ENCODE assay signal across 1 cellular context in the genomic region with DNA sequence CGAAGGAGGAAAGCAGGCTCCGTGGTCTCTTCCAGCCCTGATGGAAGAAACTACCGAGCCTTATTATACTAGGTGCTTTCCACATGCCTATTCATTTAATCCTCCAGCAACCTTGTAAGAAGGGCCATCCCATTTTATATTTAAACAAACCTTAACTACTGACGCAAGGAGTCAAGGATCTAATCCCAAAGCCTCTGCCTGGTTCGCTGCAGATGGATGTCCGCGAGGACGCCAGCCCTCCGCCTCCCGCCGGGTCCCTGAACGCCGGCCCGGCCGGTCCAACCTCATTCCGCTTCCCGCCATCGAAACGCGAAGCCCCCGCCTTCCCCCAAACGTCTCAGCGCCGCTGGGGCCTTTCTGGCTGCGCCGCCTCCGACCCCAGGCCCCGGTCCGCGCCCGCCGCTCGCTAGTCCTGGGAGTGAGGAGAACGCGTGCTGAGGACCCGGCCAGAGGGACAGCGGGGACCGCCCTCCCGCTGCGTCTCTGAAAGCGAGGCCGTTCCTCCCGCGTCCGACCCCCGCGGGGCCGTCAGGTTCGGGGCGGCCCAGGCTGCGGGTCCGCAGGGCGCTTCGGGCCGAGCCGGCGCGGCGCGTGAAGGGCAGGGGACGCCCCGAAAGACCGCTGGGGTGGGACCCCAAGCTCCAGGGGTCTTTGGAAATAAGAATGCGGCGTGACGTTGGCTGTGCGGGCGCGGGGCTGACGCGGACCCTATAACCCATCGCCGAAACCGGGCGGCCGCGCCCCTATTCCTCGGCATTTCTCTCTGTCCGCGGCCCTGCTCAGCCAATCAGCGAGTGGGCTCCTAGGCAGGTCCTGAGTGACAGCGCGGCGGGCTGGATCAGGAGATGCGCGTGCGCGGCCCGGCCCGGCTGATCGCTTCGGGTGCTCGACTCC.
A peak's percentile ranks its signal among the peaks of the same experiment; 100 is the strongest.
TF ChIP-seq lines count a peak whose summit lies in the region.

No MANE protein-coding gene starts in this region.

TF ChIP-seq in HepG2, 621 proteins besides CTCF, POLR2A, EP300 and RAD21 (continued from another document and continues in another):
- TF ChIP-seq, protein P1, sequence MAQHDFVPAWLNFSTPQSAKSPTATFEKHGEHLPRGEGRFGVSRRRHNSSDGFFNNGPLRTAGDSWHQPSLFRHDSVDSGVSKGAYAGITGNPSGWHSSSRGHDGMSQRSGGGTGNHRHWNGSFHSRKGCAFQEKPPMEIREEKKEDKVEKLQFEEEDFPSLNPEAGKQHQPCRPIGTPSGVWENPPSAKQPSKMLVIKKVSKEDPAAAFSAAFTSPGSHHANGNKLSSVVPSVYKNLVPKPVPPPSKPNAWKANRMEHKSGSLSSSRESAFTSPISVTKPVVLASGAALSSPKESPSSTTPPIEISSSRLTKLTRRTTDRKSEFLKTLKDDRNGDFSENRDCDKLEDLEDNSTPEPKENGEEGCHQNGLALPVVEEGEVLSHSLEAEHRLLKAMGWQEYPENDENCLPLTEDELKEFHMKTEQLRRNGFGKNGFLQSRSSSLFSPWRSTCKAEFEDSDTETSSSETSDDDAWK (CRISPR knock-in tag; IDR thresholded peaks at IDR 0.05) = no peak
- TF ChIP-seq ZBTB42 (CRISPR knock-in tag; IDR thresholded peaks at IDR 0.05) (0 out of 2 replicates have a peak, but pooled peaks have one; percentile 9), LCORL (IDR thresholded peaks at IDR 0.05) (no peak), LCORL (CRISPR knock-in tag; IDR thresholded peaks at IDR 0.05) (0 out of 2 replicates have a peak, but pooled peaks have one; percentile 28), TBX2 (CRISPR knock-in tag; IDR thresholded peaks at IDR 0.05; ENCODE audit: borderline replicate concordance) (peak; percentile 5; the same call in 1 of the 2 replicates), ATM (IDR thresholded peaks at IDR 0.05; ENCODE audit: borderline replicate concordance) (no peak), RFX3 (CRISPR knock-in tag; IDR thresholded peaks at IDR 0.05) (no peak), MXD4 (CRISPR knock-in tag; IDR thresholded peaks at IDR 0.05) (0 out of 2 replicates have a peak, but pooled peaks have one; percentile 52), AGO1 (IDR thresholded peaks at IDR 0.05; ENCODE audit: low read depth, low read length, poor library complexity, severe bottlenecking) (no peak), NFKB2 (CRISPR knock-in tag; IDR thresholded peaks at IDR 0.05; ENCODE audit: borderline replicate concordance) (0 out of 2 replicates have a peak, but pooled peaks have one; percentile 11), HES4 (CRISPR knock-in tag; IDR thresholded peaks at IDR 0.05; ENCODE audit: borderline replicate concordance) (peak; percentile 73), ZNF891 (CRISPR knock-in tag; IDR thresholded peaks at IDR 0.05) (no peak), ZNF264 (CRISPR knock-in tag; IDR thresholded peaks at IDR 0.05) (no peak), CAMTA2 (CRISPR knock-in tag; IDR thresholded peaks at IDR 0.05; ENCODE audit: borderline replicate concordance) (0 out of 2 replicates have a peak, but pooled peaks have one; percentile 11), ZNF44 (CRISPR knock-in tag; IDR thresholded peaks at IDR 0.05) (no peak), ZNF598 (CRISPR knock-in tag; IDR thresholded peaks at IDR 0.05; ENCODE audit: borderline replicate concordance) (0 out of 2 replicates have a peak, but pooled peaks have one; percentile 52), PHF20 (CRISPR knock-in tag; IDR thresholded peaks at IDR 0.05) (peak; percentile 35; the same call in 1 of the 2 replicates), YEATS4 (CRISPR knock-in tag; IDR thresholded peaks at IDR 0.05; ENCODE audit: borderline replicate concordance) (peak; percentile 51; the same call in 1 of the 2 replicates), ZNF337 (CRISPR knock-in tag; IDR thresholded peaks at IDR 0.05; ENCODE audit: borderline replicate concordance, low read depth) (no peak), TGIF2 (CRISPR knock-in tag; IDR thresholded peaks at IDR 0.05) (no peak), ZMYM2 (CRISPR knock-in tag; IDR thresholded peaks at IDR 0.05) (no peak), IRF2 (CRISPR knock-in tag; IDR thresholded peaks at IDR 0.05) (no peak; the same call in 1 of the 2 replicates), SMAD3 (CRISPR knock-in tag; IDR thresholded peaks at IDR 0.05) (no peak), ZNF772 (CRISPR knock-in tag; IDR thresholded peaks at IDR 0.05) (peak; percentile 51; the same call in 1 of the 2 replicates), MLLT10 (CRISPR knock-in tag; IDR thresholded peaks at IDR 0.05) (no peak), SIX4 (CRISPR knock-in tag; IDR thresholded peaks at IDR 0.05) (no peak), BORCS8-MEF2B (CRISPR knock-in tag; IDR thresholded peaks at IDR 0.05) (0 out of 2 replicates have a peak, but pooled peaks have one; percentile 31), THAP11 (CRISPR knock-in tag; IDR thresholded peaks at IDR 0.05) (0 out of 2 replicates have a peak, but pooled peaks have one; percentile 1), ZNF75D (CRISPR knock-in tag; IDR thresholded peaks at IDR 0.05; ENCODE audit: borderline replicate concordance) (no peak), GLI4 (CRISPR knock-in tag; IDR thresholded peaks at IDR 0.05; ENCODE audit: borderline replicate concordance) (0 out of 2 replicates have a peak, but pooled peaks have one; percentile 62), NFRKB (IDR thresholded peaks at IDR 0.05) (no peak), ZNF317 (CRISPR knock-in tag; IDR thresholded peaks at IDR 0.05) (no peak)
- TF ChIP-seq, protein P2, sequence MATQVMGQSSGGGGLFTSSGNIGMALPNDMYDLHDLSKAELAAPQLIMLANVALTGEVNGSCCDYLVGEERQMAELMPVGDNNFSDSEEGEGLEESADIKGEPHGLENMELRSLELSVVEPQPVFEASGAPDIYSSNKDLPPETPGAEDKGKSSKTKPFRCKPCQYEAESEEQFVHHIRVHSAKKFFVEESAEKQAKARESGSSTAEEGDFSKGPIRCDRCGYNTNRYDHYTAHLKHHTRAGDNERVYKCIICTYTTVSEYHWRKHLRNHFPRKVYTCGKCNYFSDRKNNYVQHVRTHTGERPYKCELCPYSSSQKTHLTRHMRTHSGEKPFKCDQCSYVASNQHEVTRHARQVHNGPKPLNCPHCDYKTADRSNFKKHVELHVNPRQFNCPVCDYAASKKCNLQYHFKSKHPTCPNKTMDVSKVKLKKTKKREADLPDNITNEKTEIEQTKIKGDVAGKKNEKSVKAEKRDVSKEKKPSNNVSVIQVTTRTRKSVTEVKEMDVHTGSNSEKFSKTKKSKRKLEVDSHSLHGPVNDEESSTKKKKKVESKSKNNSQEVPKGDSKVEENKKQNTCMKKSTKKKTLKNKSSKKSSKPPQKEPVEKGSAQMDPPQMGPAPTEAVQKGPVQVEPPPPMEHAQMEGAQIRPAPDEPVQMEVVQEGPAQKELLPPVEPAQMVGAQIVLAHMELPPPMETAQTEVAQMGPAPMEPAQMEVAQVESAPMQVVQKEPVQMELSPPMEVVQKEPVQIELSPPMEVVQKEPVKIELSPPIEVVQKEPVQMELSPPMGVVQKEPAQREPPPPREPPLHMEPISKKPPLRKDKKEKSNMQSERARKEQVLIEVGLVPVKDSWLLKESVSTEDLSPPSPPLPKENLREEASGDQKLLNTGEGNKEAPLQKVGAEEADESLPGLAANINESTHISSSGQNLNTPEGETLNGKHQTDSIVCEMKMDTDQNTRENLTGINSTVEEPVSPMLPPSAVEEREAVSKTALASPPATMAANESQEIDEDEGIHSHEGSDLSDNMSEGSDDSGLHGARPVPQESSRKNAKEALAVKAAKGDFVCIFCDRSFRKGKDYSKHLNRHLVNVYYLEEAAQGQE (IDR thresholded peaks at IDR 0.05; ENCODE audit: borderline replicate concordance in 1 of 2, low read depth in 1 of 2, low read length in 2 of 2) = no peak
- TF ChIP-seq, protein P3, sequence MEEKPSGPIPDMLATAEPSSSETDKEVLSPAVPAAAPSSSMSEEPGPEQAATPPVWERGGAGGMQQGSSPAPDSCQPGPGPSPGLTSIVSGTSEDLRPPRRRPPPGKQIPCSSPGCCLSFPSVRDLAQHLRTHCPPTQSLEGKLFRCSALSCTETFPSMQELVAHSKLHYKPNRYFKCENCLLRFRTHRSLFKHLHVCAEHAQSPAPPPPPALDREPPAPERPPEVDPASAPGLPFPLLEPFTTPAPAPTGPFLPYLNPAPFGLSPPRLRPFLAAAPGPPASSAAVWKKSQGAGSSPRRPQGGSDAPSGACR (CRISPR knock-in tag; IDR thresholded peaks at IDR 0.05) = no peak
- TF ChIP-seq, protein P4, sequence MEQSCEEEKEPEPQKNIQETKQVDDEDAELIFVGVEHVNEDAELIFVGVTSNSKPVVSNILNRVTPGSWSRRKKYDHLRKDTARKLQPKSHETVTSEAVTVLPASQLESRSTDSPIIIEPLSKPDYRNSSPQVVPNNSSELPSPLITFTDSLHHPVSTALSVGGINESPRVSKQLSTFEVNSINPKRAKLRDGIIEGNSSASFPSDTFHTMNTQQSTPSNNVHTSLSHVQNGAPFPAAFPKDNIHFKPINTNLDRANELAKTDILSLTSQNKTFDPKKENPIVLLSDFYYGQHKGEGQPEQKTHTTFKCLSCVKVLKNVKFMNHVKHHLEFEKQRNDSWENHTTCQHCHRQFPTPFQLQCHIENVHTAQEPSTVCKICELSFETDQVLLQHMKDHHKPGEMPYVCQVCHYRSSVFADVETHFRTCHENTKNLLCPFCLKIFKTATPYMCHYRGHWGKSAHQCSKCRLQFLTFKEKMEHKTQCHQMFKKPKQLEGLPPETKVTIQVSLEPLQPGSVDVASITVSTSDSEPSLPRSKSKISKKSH (CRISPR knock-in tag; IDR thresholded peaks at IDR 0.05; ENCODE audit: borderline replicate concordance) = no peak
- TF ChIP-seq, protein P5, sequence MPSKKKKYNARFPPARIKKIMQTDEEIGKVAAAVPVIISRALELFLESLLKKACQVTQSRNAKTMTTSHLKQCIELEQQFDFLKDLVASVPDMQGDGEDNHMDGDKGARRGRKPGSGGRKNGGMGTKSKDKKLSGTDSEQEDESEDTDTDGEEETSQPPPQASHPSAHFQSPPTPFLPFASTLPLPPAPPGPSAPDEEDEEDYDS (CRISPR knock-in tag; IDR thresholded peaks at IDR 0.05) = peak; percentile 42; the same call in 1 of the 2 replicates
- TF ChIP-seq, protein P6, sequence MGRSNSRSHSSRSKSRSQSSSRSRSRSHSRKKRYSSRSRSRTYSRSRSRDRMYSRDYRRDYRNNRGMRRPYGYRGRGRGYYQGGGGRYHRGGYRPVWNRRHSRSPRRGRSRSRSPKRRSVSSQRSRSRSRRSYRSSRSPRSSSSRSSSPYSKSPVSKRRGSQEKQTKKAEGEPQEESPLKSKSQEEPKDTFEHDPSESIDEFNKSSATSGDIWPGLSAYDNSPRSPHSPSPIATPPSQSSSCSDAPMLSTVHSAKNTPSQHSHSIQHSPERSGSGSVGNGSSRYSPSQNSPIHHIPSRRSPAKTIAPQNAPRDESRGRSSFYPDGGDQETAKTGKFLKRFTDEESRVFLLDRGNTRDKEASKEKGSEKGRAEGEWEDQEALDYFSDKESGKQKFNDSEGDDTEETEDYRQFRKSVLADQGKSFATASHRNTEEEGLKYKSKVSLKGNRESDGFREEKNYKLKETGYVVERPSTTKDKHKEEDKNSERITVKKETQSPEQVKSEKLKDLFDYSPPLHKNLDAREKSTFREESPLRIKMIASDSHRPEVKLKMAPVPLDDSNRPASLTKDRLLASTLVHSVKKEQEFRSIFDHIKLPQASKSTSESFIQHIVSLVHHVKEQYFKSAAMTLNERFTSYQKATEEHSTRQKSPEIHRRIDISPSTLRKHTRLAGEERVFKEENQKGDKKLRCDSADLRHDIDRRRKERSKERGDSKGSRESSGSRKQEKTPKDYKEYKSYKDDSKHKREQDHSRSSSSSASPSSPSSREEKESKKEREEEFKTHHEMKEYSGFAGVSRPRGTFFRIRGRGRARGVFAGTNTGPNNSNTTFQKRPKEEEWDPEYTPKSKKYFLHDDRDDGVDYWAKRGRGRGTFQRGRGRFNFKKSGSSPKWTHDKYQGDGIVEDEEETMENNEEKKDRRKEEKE (IDR thresholded peaks at IDR 0.05) = no peak
- TF ChIP-seq, protein P7, sequence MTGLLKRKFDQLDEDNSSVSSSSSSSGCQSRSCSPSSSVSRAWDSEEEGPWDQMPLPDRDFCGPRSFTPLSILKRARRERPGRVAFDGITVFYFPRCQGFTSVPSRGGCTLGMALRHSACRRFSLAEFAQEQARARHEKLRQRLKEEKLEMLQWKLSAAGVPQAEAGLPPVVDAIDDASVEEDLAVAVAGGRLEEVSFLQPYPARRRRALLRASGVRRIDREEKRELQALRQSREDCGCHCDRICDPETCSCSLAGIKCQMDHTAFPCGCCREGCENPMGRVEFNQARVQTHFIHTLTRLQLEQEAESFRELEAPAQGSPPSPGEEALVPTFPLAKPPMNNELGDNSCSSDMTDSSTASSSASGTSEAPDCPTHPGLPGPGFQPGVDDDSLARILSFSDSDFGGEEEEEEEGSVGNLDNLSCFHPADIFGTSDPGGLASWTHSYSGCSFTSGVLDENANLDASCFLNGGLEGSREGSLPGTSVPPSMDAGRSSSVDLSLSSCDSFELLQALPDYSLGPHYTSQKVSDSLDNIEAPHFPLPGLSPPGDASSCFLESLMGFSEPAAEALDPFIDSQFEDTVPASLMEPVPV (CRISPR knock-in tag; IDR thresholded peaks at IDR 0.05) = peak; percentile 34; the same call in 1 of the 2 replicates
- TF ChIP-seq, protein P8, sequence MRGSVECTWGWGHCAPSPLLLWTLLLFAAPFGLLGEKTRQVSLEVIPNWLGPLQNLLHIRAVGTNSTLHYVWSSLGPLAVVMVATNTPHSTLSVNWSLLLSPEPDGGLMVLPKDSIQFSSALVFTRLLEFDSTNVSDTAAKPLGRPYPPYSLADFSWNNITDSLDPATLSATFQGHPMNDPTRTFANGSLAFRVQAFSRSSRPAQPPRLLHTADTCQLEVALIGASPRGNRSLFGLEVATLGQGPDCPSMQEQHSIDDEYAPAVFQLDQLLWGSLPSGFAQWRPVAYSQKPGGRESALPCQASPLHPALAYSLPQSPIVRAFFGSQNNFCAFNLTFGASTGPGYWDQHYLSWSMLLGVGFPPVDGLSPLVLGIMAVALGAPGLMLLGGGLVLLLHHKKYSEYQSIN (CRISPR knock-in tag; IDR thresholded peaks at IDR 0.05; ENCODE audit: borderline replicate concordance) = no peak
- TF ChIP-seq, protein P9, sequence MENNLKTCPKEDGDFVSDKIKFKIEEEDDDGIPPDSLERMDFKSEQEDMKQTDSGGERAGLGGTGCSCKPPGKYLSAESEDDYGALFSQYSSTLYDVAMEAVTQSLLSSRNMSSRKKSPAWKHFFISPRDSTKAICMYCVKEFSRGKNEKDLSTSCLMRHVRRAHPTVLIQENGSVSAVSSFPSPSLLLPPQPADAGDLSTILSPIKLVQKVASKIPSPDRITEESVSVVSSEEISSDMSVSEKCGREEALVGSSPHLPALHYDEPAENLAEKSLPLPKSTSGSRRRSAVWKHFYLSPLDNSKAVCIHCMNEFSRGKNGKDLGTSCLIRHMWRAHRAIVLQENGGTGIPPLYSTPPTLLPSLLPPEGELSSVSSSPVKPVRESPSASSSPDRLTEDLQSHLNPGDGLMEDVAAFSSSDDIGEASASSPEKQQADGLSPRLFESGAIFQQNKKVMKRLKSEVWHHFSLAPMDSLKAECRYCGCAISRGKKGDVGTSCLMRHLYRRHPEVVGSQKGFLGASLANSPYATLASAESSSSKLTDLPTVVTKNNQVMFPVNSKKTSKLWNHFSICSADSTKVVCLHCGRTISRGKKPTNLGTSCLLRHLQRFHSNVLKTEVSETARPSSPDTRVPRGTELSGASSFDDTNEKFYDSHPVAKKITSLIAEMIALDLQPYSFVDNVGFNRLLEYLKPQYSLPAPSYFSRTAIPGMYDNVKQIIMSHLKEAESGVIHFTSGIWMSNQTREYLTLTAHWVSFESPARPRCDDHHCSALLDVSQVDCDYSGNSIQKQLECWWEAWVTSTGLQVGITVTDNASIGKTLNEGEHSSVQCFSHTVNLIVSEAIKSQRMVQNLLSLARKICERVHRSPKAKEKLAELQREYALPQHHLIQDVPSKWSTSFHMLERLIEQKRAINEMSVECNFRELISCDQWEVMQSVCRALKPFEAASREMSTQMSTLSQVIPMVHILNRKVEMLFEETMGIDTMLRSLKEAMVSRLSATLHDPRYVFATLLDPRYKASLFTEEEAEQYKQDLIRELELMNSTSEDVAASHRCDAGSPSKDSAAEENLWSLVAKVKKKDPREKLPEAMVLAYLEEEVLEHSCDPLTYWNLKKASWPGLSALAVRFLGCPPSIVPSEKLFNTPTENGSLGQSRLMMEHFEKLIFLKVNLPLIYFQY (CRISPR knock-in tag; IDR thresholded peaks at IDR 0.05; ENCODE audit: borderline replicate concordance) = peak; percentile 77; the same call in 1 of the 2 replicates
